9 cellular contexts compared by ENCODE assay signal in the genomic region with DNA sequence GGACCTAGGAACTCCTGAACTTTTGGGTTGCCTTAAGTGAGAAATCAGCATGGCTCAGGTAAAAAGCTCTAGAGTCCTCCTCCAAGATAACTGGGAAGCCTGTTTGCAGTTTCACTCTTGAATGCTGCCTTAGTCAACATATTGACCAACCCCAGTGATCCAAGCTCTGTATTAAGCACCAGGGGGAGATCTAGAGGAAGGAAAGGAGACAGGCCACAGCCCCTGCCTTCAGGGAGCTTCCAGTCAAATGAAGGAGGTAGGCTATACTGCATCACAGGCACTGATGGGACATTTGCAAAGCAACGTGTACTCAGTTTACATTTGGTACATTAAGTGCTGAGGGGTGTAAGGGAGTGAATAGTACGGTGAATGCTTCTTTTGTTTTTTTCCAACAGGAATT. TPM values are rescaled to one million over a fixed set of nuclear protein-coding genes. Genes with fewer than 3 reads are reported as not detected.
DNase-seq lines count a peak whose midpoint lies in the region; ATAC-seq and TF ChIP-seq lines count a peak whose summit lies in the region.
"Had no signal": no experiment of that assay in that cellular context is flagged by ENCODE, and none has a peak within 500 bp of the region (broad histone marks: within the 10 kb centered on the region; RNA-seq: fewer than 3 reads in every experiment).

No MANE protein-coding gene starts in this region.

- H3K27me3 ChIP-seq in SJSA1 (replicated peaks) (no peaks in the 10 kb centered on the region), esophagus muscularis mucosa (no peaks in the 10 kb centered on the region)

- H3K4me3 ChIP-seq in GM12864 (ENCODE audit: low read depth, low read length) (peak overlapping the region; percentile 96), SJSA1 (peak overlapping the region; percentile 55), esophagus muscularis mucosa (peak overlapping the region; percentile 75 to 87 (median 84)), retinal pigment epithelial cell (ENCODE audit: low read length) (peak overlapping the region; percentile 72)

- 74% methylated on average over 2 of the region's 2 CpGs for WGBS in esophagus muscularis mucosa

- no peaks in the 10 kb centered on the region for H3K9me3 ChIP-seq in SJSA1 (replicated peaks)
- H3K9me3 ChIP-seq in esophagus muscularis mucosa, result no peaks in the 10 kb centered on the region

- no peak for TF ChIP-seq CTCF in GM12864 (IDR thresholded peaks at IDR 0.05; ENCODE audit: low read depth, low read length, missing control alignments)
- TF ChIP-seq CTCF in esophagus muscularis mucosa (IDR thresholded peaks at IDR 0.05), result no peak
- TF ChIP-seq CTCF in retinal pigment epithelial cell (conservative IDR thresholded peaks at IDR 0.05; ENCODE audit: low read depth, low read length), result no peak

- no peak for TF ChIP-seq POLR2A in esophagus muscularis mucosa (IDR thresholded peaks at IDR 0.05; ENCODE audit: low read depth)

- H3K36me3 ChIP-seq in SJSA1 (peaks cover 50% of the 10 kb centered on the region), esophagus muscularis mucosa (peaks cover 29 to 52% (median 48%) of the 10 kb centered on the region in 4 donors)

- ATAC-seq in GM18873 (IDR thresholded peaks at IDR 0.05; ENCODE audit: low FRiP score, unreplicated experiment), result no peak

- TF ChIP-seq EP300 in esophagus muscularis mucosa (IDR thresholded peaks at IDR 0.05), result no peak

- peaks cover 13% of the 10 kb centered on the region for H3K4me1 ChIP-seq in SJSA1 (replicated peaks)
- H3K4me1 ChIP-seq in esophagus muscularis mucosa, result peaks cover 42 to 53% (median 51%) of the 10 kb centered on the region in 4 donors

- intact Hi-C loops in esophagus muscularis mucosa (cut with DNase I), result no loop called here

- DNase-seq in GM12864 (ENCODE audit: low read depth) (no peak), SJSA1 (ENCODE audit: low read depth in 1 of 2, low spot score in 2 of 2) (no peak), esophagus muscularis mucosa (ENCODE audit: extremely low spot score) (no peak), retinal pigment epithelial cell (ENCODE audit: low read depth) (no peak), COLO668 (lab: John Stamatoyannopoulos, UW; ENCODE audit: unreplicated experiment) (no peak), COR-L47 (lab: John Stamatoyannopoulos, UW) (no peak), dermis blood vessel endothelial cell (no peak)

- H3K27ac ChIP-seq in SJSA1, result no peak overlapping the region
- peak overlapping the region; percentile 92 to 96 (median 94) for H3K27ac ChIP-seq in esophagus muscularis mucosa (replicated peaks in 1 of 4)

RNA-seq across cellular contexts. Expression of gene CSAD, which starts 1.2 kb away (rescaled TPM):
- 2.5 and 7.5 TPM in 2 replicates for total RNA-seq in SJSA1 (2014; rRNA removed; shearing (Covaris generic))
- total RNA-seq in esophagus muscularis mucosa (10 to 100 TPM; 10.8 to 27.8 (median 15.0) TPM), dermis blood vessel endothelial cell (2.9 and 6.5 TPM in 2 replicates)

RNA-seq across cellular contexts. Expression of gene ZNF740, which starts 1.4 kb away (rescaled TPM):
- 2.1 and 6.8 TPM in 2 replicates for total RNA-seq in SJSA1 (2014; rRNA removed; shearing (Covaris generic))
- total RNA-seq in esophagus muscularis mucosa (10 to 100 TPM; 12.4 to 19.6 (median 15.3) TPM), dermis blood vessel endothelial cell (13.0 and 14.5 TPM in 2 replicates)

RNA-seq across cellular contexts. Expression of gene ITGB7, which starts 25.1 kb away (rescaled TPM):
- 0.45 TPM in 1 of 2 replicates, not detected in the other for total RNA-seq in SJSA1 (2014; rRNA removed; shearing (Covaris generic))
- 1 to 10 TPM; 1.1 to 1.8 (median 1.4) TPM for total RNA-seq in esophagus muscularis mucosa
- 0.19 and 0.34 TPM in 2 replicates for total RNA-seq in dermis blood vessel endothelial cell
- total RNA-seq: cerebellum had no signal

RNA-seq across cellular contexts. Expression of gene RARG, which starts 50.1 kb away (rescaled TPM):
- total RNA-seq in SJSA1 (2014; rRNA removed; shearing (Covaris generic)), result 13.5 and 13.6 TPM in 2 replicates
- total RNA-seq in esophagus muscularis mucosa (10 to 100 TPM; 10.3 to 26.1 (median 22.9) TPM), dermis blood vessel endothelial cell (11.7 and 17.7 TPM in 2 replicates)
